In the genomic region with DNA sequence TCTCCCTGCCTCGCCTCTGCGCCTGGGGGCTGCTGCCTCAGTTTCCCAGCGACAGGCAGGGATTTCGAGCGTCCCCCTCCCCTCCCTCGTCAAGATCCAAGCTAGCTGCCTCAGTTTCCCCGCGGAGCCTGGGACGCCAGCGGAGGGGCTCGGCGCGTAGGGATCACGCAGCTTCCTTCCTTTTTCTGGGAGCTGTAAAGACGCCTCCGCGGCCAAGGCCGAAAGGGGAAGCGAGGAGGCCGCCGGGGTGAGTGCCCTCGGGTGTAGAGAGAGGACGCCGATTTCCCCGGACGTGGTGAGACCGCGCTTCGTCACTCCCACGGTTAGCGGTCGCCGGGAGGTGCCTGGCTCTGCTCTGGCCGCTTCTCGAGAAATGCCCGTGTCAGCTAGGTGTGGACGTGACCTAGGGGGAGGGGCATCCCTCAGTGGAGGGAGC, we compare ENCODE assay signal across 8 cellular contexts. TPM values are rescaled to one million over a fixed set of nuclear protein-coding genes. Genes with fewer than 3 reads are reported as not detected.
DNase-seq lines count a peak whose midpoint lies in the region; ATAC-seq lines count a peak whose summit lies in the region.

No MANE protein-coding gene starts in this region.

- H3K9ac ChIP-seq in HUES48 (ENCODE audit: low read depth, low read length), result no peak overlapping the region

- H3K4me1 ChIP-seq in HUES48 (ENCODE audit: control insufficient read depth, insufficient read depth, low read length) (0 out of 2 replicates have a peak, but pooled peaks cover 5% of the 10 kb centered on the region), mesodermal cell (ENCODE audit: control insufficient read depth, insufficient read depth, low read length, poor library complexity, severe bottlenecking) (no peaks in the 10 kb centered on the region), SJCRH30 (no peaks in the 10 kb centered on the region)

- peaks cover 28% of the 10 kb centered on the region for H3K27me3 ChIP-seq in HUES48 (ENCODE audit: control insufficient read depth, insufficient read depth, low read length)
- H3K27me3 ChIP-seq in SJCRH30, result no peaks in the 10 kb centered on the region

- H3K27ac ChIP-seq in HUES48 (ENCODE audit: low read depth, low read length) (no peak overlapping the region), mesodermal cell (ENCODE audit: low read depth, low read length, severe bottlenecking) (no peak overlapping the region), SJCRH30 (no peak overlapping the region)

- WGBS in mesodermal cell (ENCODE audit: insufficient coverage in 2 of 2), 2 experiments, result 17 to 22% methylated on average over 20 to 28 of the region's 37 CpGs

- peak; percentile 32 for ATAC-seq in GM18868 (IDR thresholded peaks at IDR 0.05; ENCODE audit: unreplicated experiment)

- no peaks in the 10 kb centered on the region for H3K36me3 ChIP-seq in HUES48 (ENCODE audit: control insufficient read depth, insufficient read depth, low read length)
- H3K36me3 ChIP-seq in mesodermal cell (ENCODE audit: control insufficient read depth, insufficient read depth, low read length), result no peaks in the 10 kb centered on the region
- no peaks in the 10 kb centered on the region for H3K36me3 ChIP-seq in SJCRH30

- H3K9me3 ChIP-seq in HUES48 (ENCODE audit: control insufficient read depth, insufficient read depth, low read length), result no peaks in the 10 kb centered on the region
- H3K9me3 ChIP-seq in mesodermal cell (ENCODE audit: control insufficient read depth, low read length), result no peaks in the 10 kb centered on the region
- H3K9me3 ChIP-seq in SJCRH30 (replicated peaks), result no peaks in the 10 kb centered on the region

- H3K4me3 ChIP-seq in HUES48 (ENCODE audit: low read depth, low read length), result peak overlapping the region; percentile 59
- H3K4me3 ChIP-seq in mesodermal cell (ENCODE audit: extremely low read depth, insufficient read depth, low read length, poor library complexity, severe bottlenecking), result peak overlapping the region; percentile 19
- H3K4me3 ChIP-seq in SJCRH30, result no peak overlapping the region

- DNase-seq in activated CD4-positive, CD25-positive, alpha-beta regulatory T cell treated with anti-CD3 and anti-CD28 coated beads, Interleukin-2, amount 50 U/mL, for 72 hours, result peak; percentile 83
- DNase-seq in dermis blood vessel endothelial cell (peak; percentile 55), SJCRH30 (no peak), DMS153 (lab: John Stamatoyannopoulos, UW) (no peak)
- DNase-seq in stimulated activated naive CD4-positive, alpha-beta T cell treated with Interleukin-2 at 50 U/mL for 16 hours (lab: John Stamatoyannopoulos, UW), result peak; percentile 73

RNA-seq across cellular contexts. Expression of gene ICAM1, which starts 0.7 kb away (rescaled TPM):
- 21.3 and 59.7 TPM in 2 replicates for total RNA-seq in dermis blood vessel endothelial cell
- 6.0 TPM for polyA plus RNA-seq in mesodermal cell (2013, experiment 1 of 2)
- 4.5 TPM for polyA plus RNA-seq in mesodermal cell (2013, experiment 2 of 2)
- 0.85 and 0.86 TPM in 2 replicates for total RNA-seq in SJCRH30 (2014; rRNA removed; shearing (Covaris generic))

RNA-seq across cellular contexts. Expression of gene ICAM4, which starts 16.6 kb away (rescaled TPM):
- total RNA-seq in dermis blood vessel endothelial cell, result 0.79 and 0.85 TPM in 2 replicates
- 1.9 TPM for polyA plus RNA-seq in mesodermal cell (2013, experiment 1 of 2)
- polyA plus RNA-seq in mesodermal cell (2013, experiment 2 of 2), result 1.7 TPM
- 1.7 and 2.8 TPM in 2 replicates for total RNA-seq in SJCRH30 (2014; rRNA removed; shearing (Covaris generic))

RNA-seq across cellular contexts. Expression of gene MRPL4, which starts 18.2 kb away (rescaled TPM):
- total RNA-seq in dermis blood vessel endothelial cell, result 19.9 and 44.6 TPM in 2 replicates
- 51.7 TPM for polyA plus RNA-seq in mesodermal cell (2013, experiment 1 of 2)
- 46.7 TPM for polyA plus RNA-seq in mesodermal cell (2013, experiment 2 of 2)
- 53.7 and 54.8 TPM in 2 replicates for total RNA-seq in SJCRH30 (2014; rRNA removed; shearing (Covaris generic))

RNA-seq across cellular contexts. Expression of gene ICAM5, which starts 19.6 kb away (rescaled TPM):
- 0.09 and 0.17 TPM in 2 replicates for total RNA-seq in dermis blood vessel endothelial cell
- 2.5 TPM for polyA plus RNA-seq in mesodermal cell (2013, experiment 1 of 2)
- polyA plus RNA-seq in mesodermal cell (2013, experiment 2 of 2), result 0.86 TPM
- total RNA-seq in SJCRH30 (2014; rRNA removed; shearing (Covaris generic)), result 0.22 and 0.28 TPM in 2 replicates

RNA-seq across cellular contexts. Expression of gene S1PR2, which starts 39.1 kb away (rescaled TPM):
- 0.70 and 0.85 TPM in 2 replicates for total RNA-seq in dermis blood vessel endothelial cell
- polyA plus RNA-seq in mesodermal cell (2013, experiment 1 of 2), result 11.6 TPM
- 8.0 TPM for polyA plus RNA-seq in mesodermal cell (2013, experiment 2 of 2)
- total RNA-seq in SJCRH30 (2014; rRNA removed; shearing (Covaris generic)), result 7.4 and 7.5 TPM in 2 replicates

Comparison
In these comparisons a context has a peak if more than half of its experiments do, and no peak if none do; other contexts are left out.
1. DNase-seq: peak in activated CD4-positive, CD25-positive, alpha-beta regulatory T cell treated with anti-CD3 and anti-CD28 coated beads, Interleukin-2, amount 50 U/mL, for 72 hours (single experiment), dermis blood vessel endothelial cell (single experiment) and stimulated activated naive CD4-positive, alpha-beta T cell treated with Interleukin-2 at 50 U/mL for 16 hours (single experiment); none in SJCRH30 (0 of 2) and DMS153 (single experiment).
2. RNA of gene ICAM1, which starts 0.7 kb away (total RNA-seq): 21.3 to 59.7 TPM in dermis blood vessel endothelial cell; 0.85 to 0.86 TPM in SJCRH30; every median in the first group is over 10 times any median in the second.